Comparison of ENCODE assay signal across 13 cellular contexts in the genomic region with DNA sequence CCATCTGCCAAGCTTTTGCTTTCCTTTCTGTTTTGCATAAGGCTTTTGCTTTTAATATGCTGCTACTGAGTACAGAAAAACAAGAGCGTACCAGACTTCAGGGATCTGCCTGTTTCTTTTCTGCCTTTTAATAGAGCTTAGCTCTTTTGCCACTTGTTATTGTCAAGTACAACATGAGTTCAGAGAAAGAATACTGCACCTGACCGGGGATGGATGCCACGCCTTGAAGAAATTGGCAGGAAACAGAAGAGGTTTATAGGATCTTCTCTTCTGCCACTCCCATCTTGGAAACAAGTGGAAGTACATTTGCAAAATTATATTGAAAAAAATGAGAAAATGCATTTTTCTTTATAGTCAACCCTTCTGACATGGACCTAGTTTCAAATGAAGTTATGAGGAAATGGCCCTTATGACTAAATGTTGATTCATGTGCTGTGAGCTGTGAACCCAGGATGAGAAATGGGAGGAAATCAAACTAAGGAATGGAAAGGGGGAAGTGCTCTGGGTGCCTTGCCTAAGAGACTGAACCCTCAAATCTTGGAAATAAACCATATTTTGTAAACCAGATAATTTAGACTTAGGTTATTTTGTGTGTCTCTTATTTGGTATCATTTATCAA. TPM values are rescaled to one million over a fixed set of nuclear protein-coding genes. Genes with fewer than 3 reads are reported as not detected.
DNase-seq lines count a peak whose midpoint lies in the region; ATAC-seq, FAIRE-seq and TF ChIP-seq lines count a peak whose summit lies in the region.
"Had no signal": no experiment of that assay in that cellular context is flagged by ENCODE, and none has a peak within 500 bp of the region (broad histone marks: within the 10 kb centered on the region; RNA-seq: fewer than 3 reads in every experiment).

No MANE protein-coding gene starts in this region.

- no peaks in the 10 kb centered on the region for H4K20me1 ChIP-seq in HepG2 (ENCODE audit: insufficient read depth, low read length)

- H3K79me2 ChIP-seq in HepG2 (ENCODE audit: insufficient read depth, low read length), result peaks cover 7% of the 10 kb centered on the region

- no peak for TF ChIP-seq RAD21 in HepG2 (CRISPR knock-in tag; IDR thresholded peaks at IDR 0.05)

- H3K27me3 Mint-ChIP-seq in stimulated activated memory B cell treated with anti-CD40 and anti-IgM and Interleukin-4, amounts not matched to agents 10 μg/mL and 1 μg/mL and 100 μg/mL, for 72 hours, result peaks cover 27% of the 10 kb centered on the region

- no peaks in the 10 kb centered on the region for H3K9me3 Mint-ChIP-seq in stimulated activated memory B cell treated with anti-CD40 and anti-IgM and Interleukin-4, amounts not matched to agents 10 μg/mL and 1 μg/mL and 100 μg/mL, for 72 hours

- no peak for TF ChIP-seq POLR2A in HepG2 (IDR thresholded peaks at IDR 0.05; ENCODE audit: insufficient read depth in 1 of 2, low read depth in 2 of 2, low read length in 2 of 2)
- no peak for TF ChIP-seq POLR2A in right lobe of liver (IDR thresholded peaks at IDR 0.05)

- H3K9me3 ChIP-seq in HepG2 (ENCODE audit: low read length) (no peaks in the 10 kb centered on the region), right lobe of liver (no peaks in the 10 kb centered on the region)
- H3K9me3 ChIP-seq: testis had no signal

- H3K4me3 Mint-ChIP-seq in stimulated activated memory B cell treated with anti-CD40 and anti-IgM and Interleukin-4, amounts not matched to agents 10 μg/mL and 1 μg/mL and 100 μg/mL, for 72 hours, result no peak overlapping the region
- H3K4me3 Mint-ChIP-seq: B cell had no signal

- H3K4me2 ChIP-seq in HepG2 (ENCODE audit: low read depth, low read length), result peak overlapping the region; percentile 47
- H3K4me2 ChIP-seq: smooth muscle cell had no signal

- no peaks in the 10 kb centered on the region for H3K36me3 Mint-ChIP-seq in stimulated activated memory B cell treated with anti-CD40 and anti-IgM and Interleukin-4, amounts not matched to agents 10 μg/mL and 1 μg/mL and 100 μg/mL, for 72 hours

- H3K27me3 ChIP-seq in HepG2 (ENCODE audit: control insufficient read depth in 1 of 2, insufficient read depth in 2 of 2, low read length in 2 of 2) (no peaks in the 10 kb centered on the region; a peak in 1 of 5 replicates), right lobe of liver (no peaks in the 10 kb centered on the region)
- H3K27me3 ChIP-seq: testis had no signal

- TF ChIP-seq CTCF in HepG2 (CRISPR knock-in tag; IDR thresholded peaks at IDR 0.05) (no peak), right lobe of liver (IDR thresholded peaks at IDR 0.05) (no peak), fibroblast of villous mesenchyme (IDR thresholded peaks at IDR 0.05; ENCODE audit: insufficient read depth, low read depth, low read length) (no peak), omental fat pad (IDR thresholded peaks at IDR 0.05) (no peak)

- H3K4me3 ChIP-seq in HepG2 (replicated peaks in 1 of 3; ENCODE audit: insufficient read depth in 1 of 3, low read depth in 2 of 3, low read length in 3 of 3) (no peak overlapping the region; a peak in 1 of 6 replicates), right lobe of liver (no peak overlapping the region), fibroblast of villous mesenchyme (ENCODE audit: low read depth, low read length) (no peak overlapping the region)
- H3K4me3 ChIP-seq: smooth muscle cell, testis had no signal

- POLR2A ChIA-PET in HepG2 (lab: Yijun Ruan, JAX), result no interaction called here

- H3K36me3 ChIP-seq in HepG2 (replicated peaks in 1 of 2; ENCODE audit: control insufficient read depth in 1 of 2, insufficient read depth in 2 of 2, low read length in 2 of 2) (no peaks in the 10 kb centered on the region), right lobe of liver (no peaks in the 10 kb centered on the region)

- peak overlapping the region; percentile 76 for H2AFZ ChIP-seq in HepG2 (ENCODE audit: low read length)

- no peak for ATAC-seq in HepG2
- no peak for ATAC-seq in right lobe of liver
- ATAC-seq in omental fat pad (ENCODE audit: low FRiP score), result no peak
- no peak for ATAC-seq in stimulated activated memory B cell treated with anti-CD40 and anti-IgM and Interleukin-4, amounts not matched to agents 10 μg/mL and 1 μg/mL and 100 μg/mL, for 72 hours
- no peak for ATAC-seq in GM19463 (IDR thresholded peaks at IDR 0.05; ENCODE audit: unreplicated experiment)
- ATAC-seq: Right ventricle myocardium inferior had no signal

- no peak overlapping the region for H3K27ac Mint-ChIP-seq in stimulated activated memory B cell treated with anti-CD40 and anti-IgM and Interleukin-4, amounts not matched to agents 10 μg/mL and 1 μg/mL and 100 μg/mL, for 72 hours
- H3K27ac Mint-ChIP-seq: B cell had no signal

- 47% methylated on average over 3 of the region's 3 CpGs for WGBS in HepG2 (ENCODE audit: low lambda C conversion rate)
- WGBS in right lobe of liver (ENCODE audit: insufficient coverage, low coverage, low lambda C conversion rate, missing lambda C conversion rate), result 92% methylated on average over 3 of the region's 3 CpGs

- FAIRE-seq in HepG2 (lab: Jason Lieb, UNC), result no peak

- intact Hi-C loops in HepG2 (cut with micrococcal nuclease; ENCODE audit: unreplicated experiment) (no loop called here), right lobe of liver (cut with DNase I) (no loop called here)

- peaks cover 29% of the 10 kb centered on the region for H3K4me1 ChIP-seq in HepG2 (ENCODE audit: insufficient read depth, low read length)
- H3K4me1 ChIP-seq in right lobe of liver, result peaks cover 0 to 7% (median 0%) of the 10 kb centered on the region in 4 donors

- no peak overlapping the region for H3K9ac ChIP-seq in HepG2 (ENCODE audit: insufficient read depth, low read depth, low read length)

- H3K27ac ChIP-seq in HepG2 (ENCODE audit: extremely low read length, insufficient read depth, low read length), result no peak overlapping the region
- peak overlapping the region in 1 of 3 donors; percentile 15 for H3K27ac ChIP-seq in right lobe of liver
- H3K27ac ChIP-seq: testis had no signal

- peaks cover 12% of the 10 kb centered on the region for H3K4me1 Mint-ChIP-seq in stimulated activated memory B cell treated with anti-CD40 and anti-IgM and Interleukin-4, amounts not matched to agents 10 μg/mL and 1 μg/mL and 100 μg/mL, for 72 hours

- DNase-seq in HepG2 (ENCODE audit: low spot score), result no peak
- no peak for DNase-seq in right lobe of liver
- peak; percentile 83 for DNase-seq in SIG-M5 treated with dmso at 0.1 percent for 504 hours (lab: John Stamatoyannopoulos, UW; ENCODE audit: unreplicated experiment)
- DNase-seq in fibroblast of villous mesenchyme (ENCODE audit: low read depth), result peak; percentile 44
- no peak for DNase-seq in omental fat pad (ENCODE audit: low spot score)
- no peak for DNase-seq in NCI-H1048 (lab: John Stamatoyannopoulos, UW)
- DNase-seq: KG1, testis had no signal

- in situ Hi-C loops in HepG2 (cut with HindIII; ENCODE audit: extremely low pct_ligation_motif_present, low pct_unique_long_range_greater_than_20kb), result no loop called here

- no peak for TF ChIP-seq EP300 in HepG2 (IDR thresholded peaks at IDR 0.05; ENCODE audit: low read depth in 2 of 2, low read length in 2 of 2)
- no peak for TF ChIP-seq EP300 in HepG2 (CRISPR knock-in tag; IDR thresholded peaks at IDR 0.05; ENCODE audit: borderline replicate concordance)

- BruUV-seq in HepG2 (replicated peaks; lab: Mats Ljungman, UMichigan), result no TSS peak

- CTCF ChIA-PET in HepG2 (lab: Yijun Ruan, JAX; ENCODE audit: low intra/inter-chr PET ratio, low total read pairs), result no interaction called here

TF ChIP-seq in HepG2, 621 proteins besides CTCF, POLR2A, EP300 and RAD21:
- TF ChIP-seq EZH2 (conservative IDR thresholded peaks at IDR 0.05; ENCODE audit: low read depth, low read length), result no peak
- 0 out of 2 replicates have a peak, but pooled peaks have one; percentile 4 for TF ChIP-seq ELF3 (CRISPR knock-in tag; IDR thresholded peaks at IDR 0.05)

RNA-seq across cellular contexts. Expression of a gene that starts 3.9 kb away (rescaled TPM):
- total RNA-seq in HepG2 (2016; rRNA removed; fragmentation: Illumina TruSeq; extraction: Trizol) (11.6 and 12.7 TPM in 2 replicates), right lobe of liver (10 to 100 TPM; 11.7 to 22.8 (median 14.8) TPM), fibroblast of villous mesenchyme (11.9 and 16.8 TPM in 2 replicates), omental fat pad (10 to 100 TPM; 25.3 to 39.9 (median 31.0) TPM)
- 38.2 and 40.3 TPM in 2 replicates for total RNA-seq in HepG2 (2016; cell fraction: cytosol; rRNA removed; fragmentation: Illumina TruSeq; extraction: Trizol; ENCODE audit: low read depth)
- 13.6 and 14.0 TPM in 2 replicates for total RNA-seq in HepG2 (2016; cell fraction: insoluble cytoplasmic fraction; rRNA removed; fragmentation: Illumina TruSeq; extraction: Trizol)
- 12.5 and 14.6 TPM in 2 replicates for total RNA-seq in HepG2 (2016; cell fraction: membrane; rRNA removed; fragmentation: Illumina TruSeq; extraction: Trizol)
- total RNA-seq in HepG2 (2016; cell fraction: nucleus; rRNA removed; fragmentation: Illumina TruSeq; extraction: Trizol), result 17.1 and 19.1 TPM in 2 replicates
- 17.3 and 20.0 TPM in 2 replicates for polyA plus RNA-seq in HepG2 (2011; rRNA removed)
- 5.5 and 6.6 TPM in 2 replicates for polyA plus RNA-seq in HepG2 (2011; cell fraction: cytosol; rRNA removed)
- polyA plus RNA-seq in HepG2 (2011; cell fraction: nucleus; rRNA removed), result 23.4 and 31.0 TPM in 2 replicates
- 10.4 and 12.3 TPM in 2 replicates for polyA plus RNA-seq in HepG2 (2012)
- 0.17 and 0.26 TPM in 2 replicates for polyA plus RNA-seq in HepG2 (2016; cell fraction: cytosol; fragmentation: Illumina TruSeq; extraction: Trizol; ENCODE audit: low read depth)
- 9.0 and 9.1 TPM in 2 replicates for polyA plus RNA-seq in HepG2 (2016; cell fraction: insoluble cytoplasmic fraction; fragmentation: Illumina TruSeq; extraction: Trizol; ENCODE audit: low read depth)
- 1.0 and 1.1 TPM in 2 replicates for polyA plus RNA-seq in HepG2 (2016; cell fraction: membrane; fragmentation: Illumina TruSeq; extraction: Trizol; ENCODE audit: low read depth)
- 19.6 and 20.8 TPM in 2 replicates for polyA plus RNA-seq in HepG2 (2016; cell fraction: nucleus; fragmentation: Illumina TruSeq; extraction: Trizol; ENCODE audit: insufficient read depth, low read depth)
- 34.1 and 39.4 TPM in 2 replicates for polyA minus RNA-seq in HepG2 (2011; rRNA and poly(A)+ RNA removed; ENCODE audit: low replicate concordance)
- polyA minus RNA-seq in HepG2 (2011; cell fraction: cytosol; rRNA and poly(A)+ RNA removed), result 18.6 and 20.4 TPM in 2 replicates
- polyA minus RNA-seq in HepG2 (2011; cell fraction: nucleus; rRNA and poly(A)+ RNA removed), result 29.0 and 35.4 TPM in 2 replicates

Comparison
In these comparisons a context has a peak if more than half of its experiments do, and no peak if none do; other contexts are left out.
1. DNase-seq: peak in SIG-M5 treated with dmso at 0.1 percent for 504 hours (single experiment) and fibroblast of villous mesenchyme (single experiment); none in HepG2 (single experiment), right lobe of liver (0 of 3), omental fat pad (single experiment) and NCI-H1048 (single experiment).